ENCODE assay signal across 12 cellular contexts in genomic region chr18:45066868-45067267, GRCh38.
DNase-seq lines count a peak whose midpoint lies in the region; TF ChIP-seq lines count a peak whose summit lies in the region.
"Had no signal": no experiment of that assay in that cellular context is flagged by ENCODE, and none has a peak within 500 bp of the region (broad histone marks: within the 10 kb centered on the region; RNA-seq: fewer than 3 reads in every experiment).

No MANE protein-coding gene starts in this region.

- no peak overlapping the region for H2BK5ac ChIP-seq in neuronal stem cell (ENCODE audit: low read length)

- no peak overlapping the region for H3K4me2 ChIP-seq in neuronal stem cell (ENCODE audit: insufficient read depth, low read length, poor library complexity, severe bottlenecking)
- H3K4me2 ChIP-seq: GM23338 had no signal

- no peaks in the 10 kb centered on the region for H3K27me3 ChIP-seq in neutrophil
- H3K27me3 ChIP-seq in neuronal stem cell (ENCODE audit: control insufficient read depth in 3 of 3, insufficient read depth in 3 of 3, low read depth in 1 of 3, low read length in 3 of 3) = no peaks in the 10 kb centered on the region

- no peak overlapping the region for H3K14ac ChIP-seq in neuronal stem cell (ENCODE audit: low read length)

- no peak overlapping the region for H2AK5ac ChIP-seq in neuronal stem cell (ENCODE audit: low read depth, low read length)

- H3K36me3 Mint-ChIP-seq in CD14-positive monocyte = peaks cover 0 to 2% of the 10 kb centered on the region in 2 donors
- H3K36me3 Mint-ChIP-seq in dendritic cell treated with granulocyte-macrophage colony-stimulating factor and Interleukin-4, amounts not matched to agents 40 ng/mL and 50 ng/mL, for 4 days (ENCODE audit: low read depth) = no peaks in the 10 kb centered on the region

- no CpG with 5 or more reads among the region's 2 CpGs for WGBS in neuronal stem cell (ENCODE audit: extremely low coverage in 2 of 2, insufficient read length in 2 of 2, insufficient replicate concordance in 1 of 2), 2 donors

- no peak for TF ChIP-seq CTCF in CD14-positive monocyte (IDR thresholded peaks at IDR 0.05)
- no peak for TF ChIP-seq CTCF in neutrophil (IDR thresholded peaks at IDR 0.05)

- no peaks in the 10 kb centered on the region for H3K36me3 ChIP-seq in neutrophil
- H3K36me3 ChIP-seq in neuronal stem cell (replicated peaks in 1 of 2; ENCODE audit: control insufficient read depth in 2 of 2, insufficient read depth in 2 of 2, low read length in 2 of 2) = peaks cover 0 to 13% of the 10 kb centered on the region in 2 donors

- no peak overlapping the region for H2AFZ ChIP-seq in neuronal stem cell (ENCODE audit: low read length)
- H2AFZ ChIP-seq: GM23338 had no signal

- H3K9me3 Mint-ChIP-seq in CD14-positive monocyte = peaks cover 0 to 7% (median 3%) of the 10 kb centered on the region in 7 donors
- H3K9me3 Mint-ChIP-seq in dendritic cell treated with granulocyte-macrophage colony-stimulating factor and Interleukin-4, amounts not matched to agents 40 ng/mL and 50 ng/mL, for 4 days = no peaks in the 10 kb centered on the region
- H3K9me3 Mint-ChIP-seq: GM23338 had no signal

- H2BK12ac ChIP-seq in neuronal stem cell (ENCODE audit: low read length) = no peak overlapping the region

- no peaks in the 10 kb centered on the region for H3K27me3 Mint-ChIP-seq in CD14-positive monocyte (ENCODE audit: low read depth in 3 of 3)
- H3K27me3 Mint-ChIP-seq in dendritic cell treated with granulocyte-macrophage colony-stimulating factor and Interleukin-4, amounts not matched to agents 40 ng/mL and 50 ng/mL, for 4 days = no peaks in the 10 kb centered on the region

- H3K4me3 ChIP-seq in neutrophil (ENCODE audit: low read depth in 1 of 2, low read length in 1 of 2) = no peak overlapping the region
- no peak overlapping the region for H3K4me3 ChIP-seq in neuronal stem cell (ENCODE audit: low read length in 2 of 2)
- H3K4me3 ChIP-seq: GM23338, prostate gland had no signal

- H2BK15ac ChIP-seq in neuronal stem cell (ENCODE audit: low read length) = no peak overlapping the region

- no peak overlapping the region for H3K18ac ChIP-seq in neuronal stem cell (ENCODE audit: low read length)

- no peak overlapping the region for H4K8ac ChIP-seq in neuronal stem cell (ENCODE audit: low read depth, low read length)

- H3K9me3 ChIP-seq in neutrophil (no peaks in the 10 kb centered on the region), neuronal stem cell (replicated peaks in 1 of 2; ENCODE audit: control insufficient read depth in 2 of 2, insufficient read depth in 1 of 2, low read depth in 1 of 2, low read length in 2 of 2) (no peaks in the 10 kb centered on the region)
- H3K9me3 ChIP-seq: prostate gland had no signal

- no peak overlapping the region for H3K23ac ChIP-seq in neuronal stem cell (ENCODE audit: low read depth, low read length, poor library complexity)

- H3K4me1 ChIP-seq in neutrophil (ENCODE audit: control insufficient read depth in 1 of 2, insufficient read depth in 1 of 2, low read depth in 1 of 2, low read length in 1 of 2) = peaks cover 32 to 39% of the 10 kb centered on the region in 2 experiments
- H3K4me1 ChIP-seq in neuronal stem cell (ENCODE audit: control insufficient read depth in 2 of 2, insufficient read depth in 1 of 2, low read depth in 1 of 2, low read length in 2 of 2) = peaks cover under 1 to 4% of the 10 kb centered on the region in 2 donors
- H3K4me1 ChIP-seq: prostate gland had no signal

- no peaks in the 10 kb centered on the region for H3K79me1 ChIP-seq in neuronal stem cell (ENCODE audit: low read depth, low read length)

- H3K27ac ChIP-seq in neutrophil = peak overlapping the region; percentile 75
- H3K27ac ChIP-seq in neuronal stem cell (replicated peaks; ENCODE audit: low read length) = no peak overlapping the region
- H3K27ac ChIP-seq: prostate gland had no signal

- H3K27ac Mint-ChIP-seq in CD14-positive monocyte = peak overlapping the region; percentile 74 to 92 (median 91)
- peak overlapping the region; percentile 32 for H3K27ac Mint-ChIP-seq in dendritic cell treated with granulocyte-macrophage colony-stimulating factor and Interleukin-4, amounts not matched to agents 40 ng/mL and 50 ng/mL, for 4 days
- H3K27ac Mint-ChIP-seq: GM23338 had no signal

- H2BK120ac ChIP-seq in neuronal stem cell (ENCODE audit: low read depth, low read length) = no peak overlapping the region

- peak overlapping the region in 1 of 2 donors; percentile 37 for H3K4me3 Mint-ChIP-seq in CD14-positive monocyte
- no peak overlapping the region for H3K4me3 Mint-ChIP-seq in dendritic cell treated with granulocyte-macrophage colony-stimulating factor and Interleukin-4, amounts not matched to agents 40 ng/mL and 50 ng/mL, for 4 days
- H3K4me3 Mint-ChIP-seq: GM23338 had no signal

- no peak overlapping the region for H3K9ac ChIP-seq in neuronal stem cell (ENCODE audit: low read depth, low read length, poor library complexity)

- no peak overlapping the region for H4K91ac ChIP-seq in neuronal stem cell (ENCODE audit: low read depth, low read length, poor library complexity)

- peaks cover 41% of the 10 kb centered on the region for H3K4me1 Mint-ChIP-seq in CD14-positive monocyte
- peaks cover 31% of the 10 kb centered on the region for H3K4me1 Mint-ChIP-seq in dendritic cell treated with granulocyte-macrophage colony-stimulating factor and Interleukin-4, amounts not matched to agents 40 ng/mL and 50 ng/mL, for 4 days (ENCODE audit: low read depth)
- H3K4me1 Mint-ChIP-seq: GM23338 had no signal

- DNase-seq in CD14-positive monocyte (ENCODE audit: low spot score) = peak; percentile 80
- DNase-seq in MV-4-11 (lab: John Stamatoyannopoulos, UW) = peak; percentile 97
- no peak for DNase-seq in NCI-H226
- no peak for DNase-seq in stimulated activated CD4-positive, alpha-beta T cell treated with anti-CD3 and anti-CD28 coated beads, Interleukin-1b, Interleukin-23, amount 100 ng/mL, for 48 hours
- DNase-seq in neuronal stem cell (ENCODE audit: low spot score) = no peak
- DNase-seq in NCI-H1092 treated with DMSO at 0.1 percent for 48 hours (lab: John Stamatoyannopoulos, UW) = no peak
- DNase-seq: stimulated activated CD4-positive, alpha-beta T cell treated with anti-CD3 and anti-CD28 coated beads, Interleukin-4, amount 100 ng/mL, for 1 hour; stimulated activated naive CD8-positive, alpha-beta T cell treated with anti-CD3 and anti-CD28 coated beads, Interleukin-15, Interleukin-2, amounts not matched to agents 100 U/mL and 50 U/mL, for 24 hours had no signal

- no peak overlapping the region for H3K4ac ChIP-seq in neuronal stem cell (ENCODE audit: low read length)

- intact Hi-C loops in CD14-positive monocyte (cut with micrococcal nuclease) = loop anchor here in 1 of 2 donors (5.0 kb wide), 1 partner anchor 35 kb away; no protein-coding TSS in a partner anchor
- intact Hi-C loops in dendritic cell treated with granulocyte-macrophage colony-stimulating factor and Interleukin-4, amounts not matched to agents 40 ng/mL and 50 ng/mL, for 4 days (cut with micrococcal nuclease) = no loop called here

Comparison
In these comparisons a context has a peak if more than half of its experiments do, and no peak if none do; other contexts are left out.
1. DNase-seq: peak in CD14-positive monocyte (single experiment) and MV-4-11 (single experiment); none in NCI-H226 (single experiment), stimulated activated CD4-positive, alpha-beta T cell treated with anti-CD3 and anti-CD28 coated beads, Interleukin-1b, Interleukin-23, amount 100 ng/mL, for 48 hours (single experiment), neuronal stem cell (single experiment) and NCI-H1092 treated with DMSO at 0.1 percent for 48 hours (single experiment).